ENCODE assay signal across 23 cellular contexts in genomic region chr4:105912633-105913032, GRCh38. TPM values are rescaled to one million over a fixed set of nuclear protein-coding genes. Genes with fewer than 3 reads are reported as not detected.
DNase-seq lines count a peak whose midpoint lies in the region; ATAC-seq, FAIRE-seq and TF ChIP-seq lines count a peak whose summit lies in the region.
"Had no signal": no experiment of that assay in that cellular context is flagged by ENCODE, and none has a peak within 500 bp of the region (broad histone marks: within the 10 kb centered on the region; RNA-seq: fewer than 3 reads in every experiment).

No MANE protein-coding gene starts in this region.

- no peak for ATAC-seq in thoracic aorta (ENCODE audit: insufficient number of reproducible peaks, low FRiP score, low read depth)
- ATAC-seq in HG02610 (IDR thresholded peaks at IDR 0.05; ENCODE audit: unreplicated experiment) = no peak
- no peak for ATAC-seq in GM19324 (IDR thresholded peaks at IDR 0.05; ENCODE audit: low FRiP score, unreplicated experiment)
- ATAC-seq: CD8-positive, alpha-beta T cell; GM12878; HCT116; HepG2 had no signal

- FAIRE-seq in HTR-8/SVneo (lab: Jason Lieb, UNC) = no peak
- FAIRE-seq: GM12878, HepG2 had no signal

- in situ Hi-C loops in SK-MEL-5 (cut with HindIII; ENCODE audit: low pct_unique_long_range_greater_than_20kb, low sequenced_read_pairs) = no loop called here

- H3K27ac ChIP-seq in 22Rv1 (peak overlapping the region; percentile 95), coronary artery (peak overlapping the region; percentile 26 to 67), thoracic aorta (peak overlapping the region; percentile 52 to 81)
- H3K27ac ChIP-seq: BLaER1, GM23248 had no signal

- TF ChIP-seq CTCF in 22Rv1 (IDR thresholded peaks at IDR 0.05) (no peak), coronary artery (IDR thresholded peaks at IDR 0.05) (no peak), thoracic aorta (IDR thresholded peaks at IDR 0.05) (no peak)

- no peaks in the 10 kb centered on the region for H3K27me3 ChIP-seq in thoracic aorta (replicated peaks; ENCODE audit: insufficient read depth)
- H3K27me3 ChIP-seq: BLaER1 had no signal

- DNase-seq in SK-MEL-5 (ENCODE audit: low read depth, low spot score) = peak; percentile 10
- DNase-seq in coronary artery (ENCODE audit: low spot score) = no peak
- no peak for DNase-seq in thoracic aorta (ENCODE audit: low spot score)
- no peak for DNase-seq in HTR-8/SVneo (ENCODE audit: insufficient read length, low spot score)
- DNase-seq: 8988T; CD8-positive, alpha-beta T cell; COR-L47; DMS 273 treated with DMSO at 0.1 percent for 48 hours; DMS53; DND-41; EL; HFFc6 had no signal

- peaks cover 18 to 48% of the 10 kb centered on the region in 2 donors for H3K4me1 ChIP-seq in thoracic aorta (ENCODE audit: control insufficient read depth in 1 of 2, low read depth in 2 of 2)
- H3K4me1 ChIP-seq: BLaER1 had no signal

- H3K9me3 ChIP-seq in thoracic aorta = no peaks in the 10 kb centered on the region
- H3K9me3 ChIP-seq: BLaER1 had no signal

- no peaks in the 10 kb centered on the region for H3K36me3 ChIP-seq in thoracic aorta
- H3K36me3 ChIP-seq: BLaER1 had no signal

- H3K4me3 ChIP-seq in coronary artery (peak overlapping the region; percentile 39), thoracic aorta (peak overlapping the region; percentile 57)
- H3K4me3 ChIP-seq: BLaER1, GM12878, GM23248 had no signal

RNA-seq across cellular contexts. Expression of gene NPNT, which starts 17.4 kb away (rescaled TPM):
- not detected in 2 replicates for total RNA-seq in SK-MEL-5 (2014; rRNA removed; shearing (Covaris generic))
- polyA plus RNA-seq in SK-MEL-5 (2015; cell fraction: cytosol; rRNA removed) = 1.5 TPM in 1 of 2 replicates, not detected in the other
- 0.09 TPM in 1 of 2 replicates, not detected in the other for polyA plus RNA-seq in SK-MEL-5 (2015; cell fraction: nucleus; rRNA removed)
- 100 to 1,000 TPM; 167 to 240 TPM for total RNA-seq in thoracic aorta
- total RNA-seq: CD8-positive, alpha-beta T cell; G401; GM23248; HFFc6 had no signal
- polyA plus RNA-seq: AG04450, GM23248, IgD-negative memory B cell had no signal

Comparison
In these comparisons a context has a peak if more than half of its experiments do, and no peak if none do; other contexts are left out.
1. RNA of gene NPNT, which starts 17.4 kb away (total RNA-seq): 167 to 240 TPM in thoracic aorta; not detected in SK-MEL-5; every median in the first group is over 100 times any median in the second.
2. Peak in every context shown above with its lines, with median percentiles within 50 percentile points of each other: H3K27ac ChIP-seq.